Comparison of ENCODE assay signal across 12 cellular contexts in genomic region chr18:54181856-54182612, GRCh38. TPM values are rescaled to one million over a fixed set of nuclear protein-coding genes. Genes with fewer than 3 reads are reported as not detected.
A peak's percentile ranks its signal among the peaks of the same experiment; 100 is the strongest.
DNase-seq lines count a peak whose midpoint lies in the region; ATAC-seq, FAIRE-seq and TF ChIP-seq lines count a peak whose summit lies in the region.
"Had no signal": no experiment of that assay in that cellular context is flagged by ENCODE, and none has a peak within 500 bp of the region (broad histone marks: within the 10 kb centered on the region; RNA-seq: fewer than 3 reads in every experiment).

No MANE protein-coding gene starts in this region.

- POLR2A ChIA-PET in MCF 10A (lab: Yijun Ruan, JAX) = no interaction called here
- POLR2A ChIA-PET in PC-3 (lab: Charles Lee; ENCODE audit: unreplicated experiment) = interaction anchor here (0.7 kb wide), 1 partner anchor 13 kb away, joined by 5 read pairs; no protein-coding TSS in a partner anchor
- POLR2A ChIA-PET in HepG2 (lab: Yijun Ruan, JAX) = no interaction called here

- H3K27ac ChIP-seq in breast epithelium (no peak overlapping the region), PC-3 (ENCODE audit: low read length) (no peak overlapping the region), HepG2 (ENCODE audit: extremely low read length, insufficient read depth, low read length) (no peak overlapping the region)
- H3K27ac ChIP-seq: prostate gland had no signal

- H3K9me3 ChIP-seq in breast epithelium = no peaks in the 10 kb centered on the region
- H3K9me3 ChIP-seq in PC-3 (ENCODE audit: low read length) = no peaks in the 10 kb centered on the region
- H3K9me3 ChIP-seq in HepG2 (ENCODE audit: low read length) = no peaks in the 10 kb centered on the region
- H3K9me3 ChIP-seq: prostate gland had no signal

- TF ChIP-seq RAD21 in HepG2 (CRISPR knock-in tag; IDR thresholded peaks at IDR 0.05) = no peak

- H3K4me3 ChIP-seq in breast epithelium = no peak overlapping the region
- no peak overlapping the region for H3K4me3 ChIP-seq in PC-3 (ENCODE audit: low read length)
- no peak overlapping the region for H3K4me3 ChIP-seq in HepG2 (replicated peaks in 1 of 3; ENCODE audit: insufficient read depth in 1 of 3, low read depth in 2 of 3, low read length in 3 of 3)
- H3K4me3 ChIP-seq: prostate gland had no signal

- H3K27ac Mint-ChIP-seq in MCF 10A (ENCODE audit: low read depth, unreplicated experiment) = no peak overlapping the region
- no peak overlapping the region for H3K27ac Mint-ChIP-seq in stimulated activated naive B cell treated with anti-CD40 and anti-IgM and Interleukin-4, amounts not matched to agents 10 μg/mL and 1 μg/mL and 100 μg/mL, for 72 hours
- H3K27ac Mint-ChIP-seq: WTC11 had no signal

- H3K4me2 ChIP-seq in PC-3 (ENCODE audit: low read length) = no peak overlapping the region
- H3K4me2 ChIP-seq in HepG2 (ENCODE audit: low read depth, low read length) = no peak overlapping the region

- no peaks in the 10 kb centered on the region for H3F3A ChIP-seq in PC-3 (ENCODE audit: low read length, unreplicated experiment)

- TF ChIP-seq EP300 in HepG2 (IDR thresholded peaks at IDR 0.05; ENCODE audit: low read depth in 2 of 2, low read length in 2 of 2) (no peak), HepG2 (CRISPR knock-in tag; IDR thresholded peaks at IDR 0.05; ENCODE audit: borderline replicate concordance) (no peak)

- H3K9ac ChIP-seq in PC-3 (ENCODE audit: low read length) = no peak overlapping the region
- H3K9ac ChIP-seq in HepG2 (ENCODE audit: insufficient read depth, low read depth, low read length) = no peak overlapping the region

- in situ Hi-C loops in HepG2 (cut with HindIII; ENCODE audit: extremely low pct_ligation_motif_present, low pct_unique_long_range_greater_than_20kb) = no loop called here

- H3K36me3 ChIP-seq in breast epithelium (peaks cover 3% of the 10 kb centered on the region), PC-3 (ENCODE audit: low read depth, low read length) (peaks cover 11% of the 10 kb centered on the region), HepG2 (replicated peaks in 1 of 2; ENCODE audit: control insufficient read depth in 1 of 2, insufficient read depth in 2 of 2, low read length in 2 of 2) (peaks cover 0 to 15% of the 10 kb centered on the region in 2 experiments; a peak in 1 of 5 replicates)

- TF ChIP-seq CTCF in MCF 10A (IDR thresholded peaks at IDR 0.05; ENCODE audit: unreplicated experiment) = no peak
- no peak for TF ChIP-seq CTCF in breast epithelium (IDR thresholded peaks at IDR 0.05)
- TF ChIP-seq CTCF in PC-3 (conservative IDR thresholded peaks at IDR 0.05; ENCODE audit: low read depth, low read length) = no peak
- TF ChIP-seq CTCF in HepG2 (CRISPR knock-in tag; IDR thresholded peaks at IDR 0.05) = no peak

- no peak for FAIRE-seq in HepG2 (lab: Jason Lieb, UNC)

- H3K4me1 Mint-ChIP-seq in MCF 10A (ENCODE audit: insufficient read depth, unreplicated experiment) = no peaks in the 10 kb centered on the region
- H3K4me1 Mint-ChIP-seq in stimulated activated naive B cell treated with anti-CD40 and anti-IgM and Interleukin-4, amounts not matched to agents 10 μg/mL and 1 μg/mL and 100 μg/mL, for 72 hours = no peaks in the 10 kb centered on the region
- H3K4me1 Mint-ChIP-seq: WTC11 had no signal

- CTCF ChIA-PET in MCF 10A (lab: Yijun Ruan, JAX) (interaction anchor here (0.6 to 1.7 kb wide), 5 partner anchors 15 to 1732 kb away, joined by 3 to 5 read pairs (median 3); no protein-coding TSS in a partner anchor), PC-3 (lab: Charles Lee) (no interaction called here), HepG2 (lab: Yijun Ruan, JAX; ENCODE audit: low intra/inter-chr PET ratio, low total read pairs) (no interaction called here)

- BruUV-seq in MCF 10A (replicated peaks; lab: Mats Ljungman, UMichigan) = no TSS peak
- BruUV-seq in PC-3 (replicated peaks; lab: Mats Ljungman, UMichigan) = no TSS peak
- BruUV-seq in HepG2 (replicated peaks; lab: Mats Ljungman, UMichigan) = no TSS peak

- no peaks in the 10 kb centered on the region for H3K9me3 Mint-ChIP-seq in MCF 10A (ENCODE audit: unreplicated experiment)
- H3K9me3 Mint-ChIP-seq in stimulated activated naive B cell treated with anti-CD40 and anti-IgM and Interleukin-4, amounts not matched to agents 10 μg/mL and 1 μg/mL and 100 μg/mL, for 72 hours = no peaks in the 10 kb centered on the region

- peaks cover 30% of the 10 kb centered on the region for H3K36me3 Mint-ChIP-seq in MCF 10A (ENCODE audit: insufficient read depth, unreplicated experiment)
- peaks cover 13 to 19% of the 10 kb centered on the region in 2 donors for H3K36me3 Mint-ChIP-seq in stimulated activated naive B cell treated with anti-CD40 and anti-IgM and Interleukin-4, amounts not matched to agents 10 μg/mL and 1 μg/mL and 100 μg/mL, for 72 hours

- H2AFZ ChIP-seq in PC-3 (ENCODE audit: low read length) = no peak overlapping the region
- H2AFZ ChIP-seq in HepG2 (ENCODE audit: low read length) = no peak overlapping the region

- DNase-seq in MCF 10A (ENCODE audit: unreplicated experiment) (peak; percentile 25), breast epithelium (ENCODE audit: low spot score in 2 of 2) (no peak), HCEC 1CT (peak; percentile 59), PC-3 (peak; percentile 43), HepG2 (ENCODE audit: low spot score) (no peak), OCI-M1 (lab: John Stamatoyannopoulos, UW) (no peak), left lobe of liver (ENCODE audit: low spot score) (no peak)
- no peak for DNase-seq in stimulated activated naive B cell treated with anti-CD40 and anti-IgM and Interleukin-4, amounts not matched to agents 10 μg/mL and 1 μg/mL and 100 μg/mL, for 72 hours
- DNase-seq: left cardiac atrium, NCI-H1048 had no signal

- no peak for TF ChIP-seq POLR2A in breast epithelium (IDR thresholded peaks at IDR 0.05)
- TF ChIP-seq POLR2A in HepG2 (IDR thresholded peaks at IDR 0.05; ENCODE audit: insufficient read depth in 1 of 2, low read depth in 2 of 2, low read length in 2 of 2) = no peak

- 100% methylated on average over 1 of the region's 1 CpG for WGBS in HepG2 (ENCODE audit: low lambda C conversion rate)

- no peak overlapping the region for H3K4me3 Mint-ChIP-seq in MCF 10A (ENCODE audit: unreplicated experiment)
- H3K4me3 Mint-ChIP-seq in stimulated activated naive B cell treated with anti-CD40 and anti-IgM and Interleukin-4, amounts not matched to agents 10 μg/mL and 1 μg/mL and 100 μg/mL, for 72 hours = no peak overlapping the region
- H3K4me3 Mint-ChIP-seq: WTC11 had no signal

- H3K27me3 ChIP-seq in breast epithelium (no peaks in the 10 kb centered on the region), PC-3 (ENCODE audit: low read length) (no peaks in the 10 kb centered on the region), HepG2 (ENCODE audit: control insufficient read depth in 1 of 2, insufficient read depth in 2 of 2, low read length in 2 of 2) (no peaks in the 10 kb centered on the region)

- H3K9me2 ChIP-seq in PC-3 (replicated peaks; ENCODE audit: low read length) = no peaks in the 10 kb centered on the region

- no peaks in the 10 kb centered on the region for H4K20me1 ChIP-seq in PC-3 (ENCODE audit: low read length)
- H4K20me1 ChIP-seq in HepG2 (ENCODE audit: insufficient read depth, low read length) = no peaks in the 10 kb centered on the region

- ATAC-seq in PC-3 = peak; percentile 70
- ATAC-seq in stimulated activated naive B cell treated with anti-CD40 and anti-IgM and Interleukin-4, amounts not matched to agents 10 μg/mL and 1 μg/mL and 100 μg/mL, for 72 hours (replicated peaks) = peak; percentile 88 to 92
- no peak for ATAC-seq in HepG2
- ATAC-seq in left lobe of liver = no peak
- ATAC-seq: left cardiac atrium, WTC11 had no signal

- H3K4me1 ChIP-seq in breast epithelium (no peaks in the 10 kb centered on the region), PC-3 (ENCODE audit: insufficient read depth, low read length) (peaks cover 9% of the 10 kb centered on the region; the same call in 1 of the 2 replicates), HepG2 (ENCODE audit: insufficient read depth, low read length) (no peaks in the 10 kb centered on the region)
- H3K4me1 ChIP-seq: prostate gland had no signal

- peaks cover 5% of the 10 kb centered on the region; the same call in 1 of the 2 replicates for H3K79me2 ChIP-seq in PC-3 (ENCODE audit: low read length)
- H3K79me2 ChIP-seq in HepG2 (ENCODE audit: insufficient read depth, low read length) = no peaks in the 10 kb centered on the region

- H3K27me3 Mint-ChIP-seq in MCF 10A (ENCODE audit: insufficient read depth, unreplicated experiment) = no peaks in the 10 kb centered on the region
- H3K27me3 Mint-ChIP-seq in stimulated activated naive B cell treated with anti-CD40 and anti-IgM and Interleukin-4, amounts not matched to agents 10 μg/mL and 1 μg/mL and 100 μg/mL, for 72 hours = no peaks in the 10 kb centered on the region

- intact Hi-C loops in MCF 10A (cut with micrococcal nuclease) (no loop called here), breast epithelium (cut with DNase I; ENCODE audit: low total_unique reads) (no loop called here), PC-3 (cut with micrococcal nuclease) (no loop called here), HepG2 (cut with micrococcal nuclease; ENCODE audit: unreplicated experiment) (no loop called here)

RNA-seq across cellular contexts. Expression of gene MBD2, which starts 42.4 kb away (rescaled TPM):
- total RNA-seq in MCF 10A (2022) (179 and 194 TPM in 2 replicates), breast epithelium (10 to 100 TPM; 46.2 to 61.9 (median 50.6) TPM), PC-3 (2014; rRNA removed) (31.9 and 37.0 TPM in 2 replicates), HepG2 (2016; rRNA removed; fragmentation: Illumina TruSeq; extraction: Trizol) (38.5 and 48.6 TPM in 2 replicates), left lobe of liver (29.1 TPM)
- 24.9 and 27.3 TPM in 2 replicates for total RNA-seq in HepG2 (2016; cell fraction: cytosol; rRNA removed; fragmentation: Illumina TruSeq; extraction: Trizol; ENCODE audit: low read depth)
- 29.4 and 38.2 TPM in 2 replicates for total RNA-seq in HepG2 (2016; cell fraction: insoluble cytoplasmic fraction; rRNA removed; fragmentation: Illumina TruSeq; extraction: Trizol)
- total RNA-seq in HepG2 (2016; cell fraction: membrane; rRNA removed; fragmentation: Illumina TruSeq; extraction: Trizol) = 63.4 and 68.1 TPM in 2 replicates
- total RNA-seq in HepG2 (2016; cell fraction: nucleus; rRNA removed; fragmentation: Illumina TruSeq; extraction: Trizol) = 10.7 and 13.6 TPM in 2 replicates
- 15.1 and 19.1 TPM in 2 replicates for polyA plus RNA-seq in HepG2 (2011; rRNA removed)
- polyA plus RNA-seq in HepG2 (2011; cell fraction: cytosol; rRNA removed) = 7.8 and 10.5 TPM in 2 replicates
- polyA plus RNA-seq in HepG2 (2011; cell fraction: nucleus; rRNA removed) = 7.1 and 7.5 TPM in 2 replicates
- 13.7 and 24.4 TPM in 2 replicates for polyA plus RNA-seq in HepG2 (2012)
- 46.2 and 46.3 TPM in 2 replicates for polyA plus RNA-seq in HepG2 (2016; cell fraction: cytosol; fragmentation: Illumina TruSeq; extraction: Trizol; ENCODE audit: low read depth)
- 43.4 and 46.4 TPM in 2 replicates for polyA plus RNA-seq in HepG2 (2016; cell fraction: insoluble cytoplasmic fraction; fragmentation: Illumina TruSeq; extraction: Trizol; ENCODE audit: low read depth)
- polyA plus RNA-seq in HepG2 (2016; cell fraction: membrane; fragmentation: Illumina TruSeq; extraction: Trizol; ENCODE audit: low read depth) = 55.8 and 75.8 TPM in 2 replicates
- polyA plus RNA-seq in HepG2 (2016; cell fraction: nucleus; fragmentation: Illumina TruSeq; extraction: Trizol; ENCODE audit: insufficient read depth, low read depth) = 45.5 and 52.2 TPM in 2 replicates
- polyA minus RNA-seq in HepG2 (2011; rRNA and poly(A)+ RNA removed; ENCODE audit: low replicate concordance) = 17.9 and 34.9 TPM in 2 replicates
- 18.2 and 30.0 TPM in 2 replicates for polyA minus RNA-seq in HepG2 (2011; cell fraction: cytosol; rRNA and poly(A)+ RNA removed)
- 15.5 and 16.7 TPM in 2 replicates for polyA minus RNA-seq in HepG2 (2011; cell fraction: nucleus; rRNA and poly(A)+ RNA removed)

Comparison
In these comparisons a context has a peak if more than half of its experiments do, and no peak if none do; other contexts are left out.
1. DNase-seq: peak in MCF 10A (single experiment), HCEC 1CT (single experiment) and PC-3 (single experiment); none in breast epithelium (0 of 2), stimulated activated naive B cell treated with anti-CD40 and anti-IgM and Interleukin-4, amounts not matched to agents 10 μg/mL and 1 μg/mL and 100 μg/mL, for 72 hours (single experiment), HepG2 (single experiment), OCI-M1 (single experiment) and left lobe of liver (single experiment).
2. ATAC-seq: peak in PC-3 (single experiment) and stimulated activated naive B cell treated with anti-CD40 and anti-IgM and Interleukin-4, amounts not matched to agents 10 μg/mL and 1 μg/mL and 100 μg/mL, for 72 hours (2 of 2); none in HepG2 (single experiment) and left lobe of liver (single experiment).